ENCODE assay signal across 14 cellular contexts in genomic region chr22:19383292-19383691, GRCh38. TPM values are rescaled to one million over a fixed set of nuclear protein-coding genes. Genes with fewer than 3 reads are reported as not detected.
DNase-seq lines count a peak whose midpoint lies in the region; TF ChIP-seq lines count a peak whose summit lies in the region.
"Had no signal": no experiment of that assay in that cellular context is flagged by ENCODE, and none has a peak within 500 bp of the region (broad histone marks: within the 10 kb centered on the region; RNA-seq: fewer than 3 reads in every experiment).

No MANE protein-coding gene starts in this region.

- H3K9me2 ChIP-seq in hepatocyte (replicated peaks; ENCODE audit: insufficient read depth), result no peaks in the 10 kb centered on the region

- 70 to 72% methylated on average over 8 to 9 of the region's 9 CpGs for WGBS in endodermal cell (ENCODE audit: insufficient coverage in 1 of 2, insufficient read length in 1 of 2), 2 experiments
- 80 to 87% methylated on average over 9 of the region's 9 CpGs for WGBS in testis, 2 donors
- WGBS in H9 (ENCODE audit: extremely low coverage, insufficient read length, low lambda C conversion rate), result no CpG with 5 or more reads among the region's 9 CpGs
- WGBS in hepatocyte (ENCODE audit: low lambda C conversion rate, missing lambda C conversion rate), result 90% methylated on average over 9 of the region's 9 CpGs

- intact Hi-C loops in testis (cut with DNase I; ENCODE audit: low total_unique reads), result no loop called here

- H3K36me3 Mint-ChIP-seq in endodermal cell (ENCODE audit: low read depth) (peaks cover 64% of the 10 kb centered on the region), neural crest cell (ENCODE audit: low read depth) (peaks cover 7% of the 10 kb centered on the region), H9 (ENCODE audit: insufficient read depth in 1 of 3, low read depth in 3 of 3) (peaks cover 13 to 73% (median 56%) of the 10 kb centered on the region in 3 experiments; a peak in 6 of 7 replicates)

- no peaks in the 10 kb centered on the region for H3K79me1 ChIP-seq in H9 (ENCODE audit: insufficient read depth, low read depth, low read length, poor library complexity, severe bottlenecking)

- no peak overlapping the region for H2BK5ac ChIP-seq in H9 (ENCODE audit: insufficient read length, low read length)

- no peak overlapping the region for H4K91ac ChIP-seq in H9 (ENCODE audit: insufficient read length, low read depth, low read length)

- H3K9me3 Mint-ChIP-seq in endodermal cell (no peaks in the 10 kb centered on the region), neural crest cell (no peaks in the 10 kb centered on the region), H9 (no peaks in the 10 kb centered on the region)
- H3K9me3 Mint-ChIP-seq: CD14-positive monocyte; CD4-positive, alpha-beta memory T cell; GM23338 had no signal

- DNase-seq in activated CD8-positive, alpha-beta memory T cell treated with anti-CD3 and anti-CD28 coated beads, Interleukin-2, amount 50 U/mL, for 48 hours, result peak; percentile 7
- DNase-seq in endodermal cell (peak; percentile 89), neural crest cell (ENCODE audit: low read depth, low spot score) (no peak), testis (peak; percentile 6), H9 (no peak), T-helper 1 cell (no peak), C1 segment of cervical spinal cord (lab: John Stamatoyannopoulos, UW) (no peak), hepatocyte (ENCODE audit: low spot score) (no peak)
- DNase-seq: AML-193; CD4-positive, alpha-beta memory T cell; DMS79 treated with DMSO at 0.1 percent for 48 hours; GF-D8 had no signal

- H3K4me1 ChIP-seq in endodermal cell (ENCODE audit: control insufficient read depth, insufficient read depth, low read length) (peaks cover 4% of the 10 kb centered on the region), testis (no peaks in the 10 kb centered on the region), H9 (ENCODE audit: insufficient read depth, low read length) (no peaks in the 10 kb centered on the region), hepatocyte (ENCODE audit: insufficient read depth) (no peaks in the 10 kb centered on the region)

- H3T11ph ChIP-seq in H9 (ENCODE audit: low read length), result no peak overlapping the region

- TF ChIP-seq CTCF in endodermal cell (conservative IDR thresholded peaks at IDR 0.05) (no peak), neural crest cell (conservative IDR thresholded peaks at IDR 0.05) (no peak), testis (IDR thresholded peaks at IDR 0.05) (no peak), H9 (conservative IDR thresholded peaks at IDR 0.05) (no peak), hepatocyte (IDR thresholded peaks at IDR 0.05; ENCODE audit: poor library complexity) (no peak)

- TF ChIP-seq POLR2A in testis (IDR thresholded peaks at IDR 0.05), result no peak

- H3K79me2 ChIP-seq in H9 (ENCODE audit: insufficient read depth, low read length) (no peaks in the 10 kb centered on the region), hepatocyte (no peaks in the 10 kb centered on the region)

- no peak overlapping the region for H3K23ac ChIP-seq in H9 (ENCODE audit: insufficient read length, low read depth, low read length)

- H3K4me1 Mint-ChIP-seq in endodermal cell (peaks cover 18% of the 10 kb centered on the region), neural crest cell (no peaks in the 10 kb centered on the region), H9 (no peaks in the 10 kb centered on the region)
- H3K4me1 Mint-ChIP-seq: CD14-positive monocyte; CD4-positive, alpha-beta memory T cell; GM23338 had no signal

- no peaks in the 10 kb centered on the region for H3K27me3 Mint-ChIP-seq in endodermal cell (ENCODE audit: insufficient read depth)
- H3K27me3 Mint-ChIP-seq in neural crest cell (ENCODE audit: low read depth), result no peaks in the 10 kb centered on the region
- H3K27me3 Mint-ChIP-seq in H9 (ENCODE audit: low read depth), result no peaks in the 10 kb centered on the region
- H3K27me3 Mint-ChIP-seq: CD4-positive, alpha-beta memory T cell had no signal

- H3K9ac ChIP-seq in endodermal cell (ENCODE audit: extremely low read depth, low read length, poor library complexity, severe bottlenecking), result no peak overlapping the region
- no peak overlapping the region for H3K9ac ChIP-seq in H9 (ENCODE audit: extremely low read depth, insufficient read length, low read length)

- no peak overlapping the region for H3K18ac ChIP-seq in H9 (ENCODE audit: insufficient read length, low read depth, low read length)

- no peak overlapping the region for H3K4me3 ChIP-seq in endodermal cell (ENCODE audit: low read length)
- no peak overlapping the region for H3K4me3 ChIP-seq in testis
- H3K4me3 ChIP-seq in hepatocyte, result no peak overlapping the region
- H3K4me3 ChIP-seq: GM23338 had no signal

- no peak overlapping the region for H2BK15ac ChIP-seq in H9 (ENCODE audit: low read depth, low read length)

- H2BK20ac ChIP-seq in H9 (ENCODE audit: low read depth, low read length, poor library complexity, severe bottlenecking), result no peak overlapping the region

- H3K4me2 ChIP-seq in H9 (ENCODE audit: insufficient read depth, insufficient read length, low read length) (no peak overlapping the region), hepatocyte (no peak overlapping the region)
- H3K4me2 ChIP-seq: GM23338 had no signal

- no peak overlapping the region for H2BK12ac ChIP-seq in H9 (ENCODE audit: insufficient read length, low read depth, low read length)

- H3K27me3 ChIP-seq in endodermal cell (ENCODE audit: control insufficient read depth, insufficient read depth, low read length, poor library complexity, severe bottlenecking) (no peaks in the 10 kb centered on the region), testis (no peaks in the 10 kb centered on the region), H9 (ENCODE audit: insufficient read depth, low read length) (no peaks in the 10 kb centered on the region), hepatocyte (no peaks in the 10 kb centered on the region)

- no peak overlapping the region for H3K14ac ChIP-seq in H9 (ENCODE audit: insufficient read depth, low read length)

- H2AFZ ChIP-seq in H9 (ENCODE audit: low read length) (no peak overlapping the region), hepatocyte (no peak overlapping the region)
- H2AFZ ChIP-seq: GM23338 had no signal

- no peak overlapping the region for H4K8ac ChIP-seq in H9 (replicated peaks; ENCODE audit: insufficient read length, low read depth, low read length)

- no peak overlapping the region for H4K5ac ChIP-seq in H9 (ENCODE audit: insufficient read length, low read depth, low read length)

- no peak overlapping the region for H3K56ac ChIP-seq in H9 (ENCODE audit: insufficient read length, low read depth, low read length)

- H3K27ac Mint-ChIP-seq in endodermal cell, result no peak overlapping the region
- peak overlapping the region; percentile 19 for H3K27ac Mint-ChIP-seq in neural crest cell (ENCODE audit: unreplicated experiment)
- H3K27ac Mint-ChIP-seq in H9, result peak overlapping the region in 1 of 3 experiments; percentile 88; a peak in 1 of 7 replicates
- H3K27ac Mint-ChIP-seq: GM23338 had no signal

- H2AK5ac ChIP-seq in H9 (ENCODE audit: insufficient read length, low read length), result no peak overlapping the region

- H2BK120ac ChIP-seq in H9 (ENCODE audit: low read depth, low read length, poor library complexity, severe bottlenecking), result no peak overlapping the region

- no peaks in the 10 kb centered on the region for H4K20me1 ChIP-seq in H9 (ENCODE audit: control insufficient read depth, insufficient read depth, insufficient read length)
- H4K20me1 ChIP-seq in hepatocyte (ENCODE audit: insufficient read depth, poor library complexity, severe bottlenecking), result no peaks in the 10 kb centered on the region

- H3K36me3 ChIP-seq in endodermal cell (ENCODE audit: control insufficient read depth, insufficient read depth, low read length) (peaks cover 72% of the 10 kb centered on the region), testis (ENCODE audit: low read depth, missing control alignments) (no peaks in the 10 kb centered on the region), hepatocyte (replicated peaks; ENCODE audit: insufficient read depth, low read depth) (no peaks in the 10 kb centered on the region)

- H3K4me3 Mint-ChIP-seq in endodermal cell (no peak overlapping the region), neural crest cell (no peak overlapping the region), H9 (no peak overlapping the region)
- H3K4me3 Mint-ChIP-seq: CD14-positive monocyte, GM23338 had no signal

- no peaks in the 10 kb centered on the region for H3K23me2 ChIP-seq in H9 (ENCODE audit: insufficient read length, low read depth, low read length, poor library complexity, severe bottlenecking)

- no peaks in the 10 kb centered on the region for H3K9me3 ChIP-seq in endodermal cell (ENCODE audit: control insufficient read depth, low read length)
- no peaks in the 10 kb centered on the region for H3K9me3 ChIP-seq in testis
- no peaks in the 10 kb centered on the region for H3K9me3 ChIP-seq in H9 (ENCODE audit: control insufficient read depth, low read depth, low read length)
- H3K9me3 ChIP-seq in hepatocyte (ENCODE audit: low read depth), result no peaks in the 10 kb centered on the region

- H3K27ac ChIP-seq in endodermal cell (ENCODE audit: low read depth, low read length), result no peak overlapping the region
- no peak overlapping the region for H3K27ac ChIP-seq in testis
- no peak overlapping the region for H3K27ac ChIP-seq in H9 (ENCODE audit: insufficient read length, low read depth, low read length)
- H3K27ac ChIP-seq in hepatocyte, result no peak overlapping the region

- H3K4ac ChIP-seq in H9 (ENCODE audit: low read depth, low read length), result no peak overlapping the region

RNA-seq across cellular contexts. Expression of gene HIRA, which starts 48.2 kb away (rescaled TPM):
- 10 to 100 TPM; 44.8 to 46.6 TPM for total RNA-seq in endodermal cell
- polyA plus RNA-seq in endodermal cell (2013, experiment 1 of 2), result 31.6 TPM
- 31.8 TPM for polyA plus RNA-seq in endodermal cell (2013, experiment 2 of 2)
- 57.1 and 66.3 TPM in 2 replicates for total RNA-seq in neural crest cell
- 10 to 100 TPM; 21.8 to 25.7 TPM for total RNA-seq in testis
- 17.7 TPM for polyA plus RNA-seq in testis (ENCODE audit: insufficient read depth, low read depth, low replicate concordance)
- total RNA-seq in H9 (2021), result 51.9 and 53.0 TPM in 2 replicates
- 23.6 and 30.6 TPM in 2 replicates for total RNA-seq in hepatocyte
- polyA plus RNA-seq in hepatocyte, result 17.4 and 23.5 TPM in 2 replicates

RNA-seq across cellular contexts. Expression of gene MRPL40, which starts 49.1 kb away (rescaled TPM):
- 10 to 100 TPM; 20.3 to 26.5 TPM for total RNA-seq in endodermal cell
- polyA plus RNA-seq in endodermal cell (2013, experiment 1 of 2), result 26.6 TPM
- 24.3 TPM for polyA plus RNA-seq in endodermal cell (2013, experiment 2 of 2)
- total RNA-seq in neural crest cell, result 30.4 and 32.6 TPM in 2 replicates
- 10 to 100 TPM; 28.9 to 29.2 TPM for total RNA-seq in testis
- 53.8 TPM for polyA plus RNA-seq in testis (ENCODE audit: insufficient read depth, low read depth, low replicate concordance)
- total RNA-seq in H9 (2021), result 15.2 and 18.0 TPM in 2 replicates
- total RNA-seq in hepatocyte, result 25.9 and 28.1 TPM in 2 replicates
- polyA plus RNA-seq in hepatocyte, result 57.6 and 62.9 TPM in 2 replicates

Comparison
In these comparisons a context has a peak if more than half of its experiments do, and no peak if none do; other contexts are left out.
1. DNase-seq: peak in activated CD8-positive, alpha-beta memory T cell treated with anti-CD3 and anti-CD28 coated beads, Interleukin-2, amount 50 U/mL, for 48 hours (single experiment), endodermal cell (single experiment) and testis (single experiment); none in neural crest cell (single experiment), H9 (single experiment), T-helper 1 cell (0 of 5), C1 segment of cervical spinal cord (0 of 14) and hepatocyte (single experiment).